Comparison of ENCODE assay signal across 23 cellular contexts in genomic region chr1:190193508-190193907, GRCh38.
"Had no signal": no experiment of that assay in that cellular context is flagged by ENCODE, and none has a peak within 500 bp of the region (broad histone marks: within the 10 kb centered on the region; RNA-seq: fewer than 3 reads in every experiment).

No MANE protein-coding gene starts in this region.

- H3K4me1 ChIP-seq: adrenal gland, body of pancreas, breast epithelium had no signal

- FAIRE-seq: astrocyte, RCC 7860 had no signal

- H3K4me3 ChIP-seq: adrenal gland, body of pancreas, breast epithelium had no signal

- ATAC-seq: activated CD8-positive, alpha-beta T cell treated with anti-CD3 and anti-CD28 coated beads for 36 hours; activated naive CD4-positive, alpha-beta T cell treated with anti-CD3 and anti-CD28 coated beads, Interleukin-2, amount 50 U/mL, for 72 hours; activated T-cell treated with anti-CD3 and anti-CD28 coated beads, Interleukin-2, amount 50 U/mL, for 4 hours; body of pancreas; PC-3; Right ventricle myocardium inferior had no signal

- H3K9me3 Mint-ChIP-seq: activated CD4-positive, alpha-beta T cell treated with anti-CD3 and anti-CD28 coated beads, Interleukin-2, amount 10 ng/mL, durations not matched to agents 24 days and 14 days had no signal

- H3K4me1 Mint-ChIP-seq: activated CD4-positive, alpha-beta T cell treated with anti-CD3 and anti-CD28 coated beads, Interleukin-2, amount 10 ng/mL, durations not matched to agents 24 days and 14 days had no signal

- H3K27ac Mint-ChIP-seq: activated CD4-positive, alpha-beta T cell treated with anti-CD3 and anti-CD28 coated beads, Interleukin-2, amount 10 ng/mL, durations not matched to agents 24 days and 14 days; activated CD8-positive, alpha-beta T cell treated with anti-CD3 and anti-CD28 coated beads for 36 hours; activated naive CD4-positive, alpha-beta T cell treated with anti-CD3 and anti-CD28 coated beads for 36 hours; activated naive CD4-positive, alpha-beta T cell treated with anti-CD3 and anti-CD28 coated beads, Interleukin-2, amount 50 U/mL, for 72 hours; activated T-helper 1 cell treated with anti-CD3 and anti-CD28 coated beads, Interleukin-12 subunit alpha, Interleukin-12 subunit beta, Interleukin-2, Interleukin-4 antibody, amounts not matched to agents 30 ng/mL and 10 ng/mL and 1 ng/mL, durations not matched to agents 14 hours and 24 hours and 36 hours had no signal

- H3K9me3 ChIP-seq: adrenal gland, body of pancreas, breast epithelium had no signal

- H3K27ac ChIP-seq: adrenal gland, body of pancreas, breast epithelium, RWPE1 had no signal

- H3K36me3 ChIP-seq: adrenal gland, breast epithelium had no signal

- H3K27me3 ChIP-seq: adrenal gland, body of pancreas, breast epithelium had no signal

- H3K4me3 Mint-ChIP-seq: activated CD4-positive, alpha-beta T cell treated with anti-CD3 and anti-CD28 coated beads, Interleukin-2, amount 10 ng/mL, durations not matched to agents 24 days and 14 days; activated CD8-positive, alpha-beta T cell treated with anti-CD3 and anti-CD28 coated beads for 36 hours; activated naive CD4-positive, alpha-beta T cell treated with anti-CD3 and anti-CD28 coated beads for 36 hours; activated T-cell treated with anti-CD3 and anti-CD28 coated beads, Interleukin-2, amount 50 U/mL, for 4 hours; activated T-helper 1 cell treated with anti-CD3 and anti-CD28 coated beads, Interleukin-12 subunit alpha, Interleukin-12 subunit beta, Interleukin-2, Interleukin-4 antibody, amounts not matched to agents 30 ng/mL and 10 ng/mL and 1 ng/mL, durations not matched to agents 14 hours and 24 hours and 36 hours had no signal

- H3K27me3 Mint-ChIP-seq: activated CD4-positive, alpha-beta T cell treated with anti-CD3 and anti-CD28 coated beads, Interleukin-2, amount 10 ng/mL, durations not matched to agents 24 days and 14 days; activated CD8-positive, alpha-beta T cell treated with anti-CD3 and anti-CD28 coated beads for 36 hours had no signal

- DNase-seq: activated CD4-positive, alpha-beta T cell treated with anti-CD3 and anti-CD28 coated beads, Interleukin-2, amount 10 ng/mL, durations not matched to agents 24 days and 14 days; activated CD4-positive, alpha-beta T cell treated with anti-CD3 and anti-CD28 coated beads, Interleukin-2, amount 50 U/mL, for 4 hours; activated CD8-positive, alpha-beta T cell treated with anti-CD3 and anti-CD28 coated beads for 36 hours; activated gamma-delta T cell treated with Interleukin-2 at 50 U/mL for 16 hours; activated naive CD4-positive, alpha-beta T cell treated with anti-CD3 and anti-CD28 coated beads for 36 hours; activated T-cell treated with anti-CD3 and anti-CD28 coated beads, Interleukin-2, amount 50 U/mL, for 4 hours; adrenal gland; body of pancreas; NCI-H1105; NCI-H1417 treated with DMSO at 0.1 percent for 48 hours; NCI-H187 treated with DMSO at 0.1 percent for 48 hours; NCI-H2081 treated with DMSO at 0.1 percent for 48 hours; NCI-H345; PC-3; SIG-M5; T1000 had no signal
